Comparison of ENCODE assay signal across 8 cellular contexts in genomic region chr10:6163364-6164270, GRCh38. TPM values are rescaled to one million over a fixed set of nuclear protein-coding genes. Genes with fewer than 3 reads are reported as not detected.
DNase-seq lines count a peak whose midpoint lies in the region; ATAC-seq and TF ChIP-seq lines count a peak whose summit lies in the region.

No MANE protein-coding gene starts in this region.

- no peaks in the 10 kb centered on the region for H3K36me3 ChIP-seq in lower lobe of right lung

- intact Hi-C loops in lower lobe of right lung (cut with DNase I), result no loop called here

- peak; percentile 76 for ATAC-seq in GM18873 (IDR thresholded peaks at IDR 0.05; ENCODE audit: low FRiP score, unreplicated experiment)
- peak; percentile 89 for ATAC-seq in HG03108 (IDR thresholded peaks at IDR 0.05; ENCODE audit: unreplicated experiment)
- peak; percentile 100 for ATAC-seq in lower lobe of right lung

- H3K4me3 ChIP-seq in lower lobe of right lung, result peak overlapping the region; percentile 93

- H3K27ac ChIP-seq in lower lobe of right lung, result peak overlapping the region; percentile 95

- no peaks in the 10 kb centered on the region for H3K27me3 ChIP-seq in lower lobe of right lung (ENCODE audit: low read depth)

- no peak for TF ChIP-seq CTCF in lower lobe of right lung (IDR thresholded peaks at IDR 0.05)

- peaks cover 20% of the 10 kb centered on the region for H3K4me1 ChIP-seq in lower lobe of right lung

- no peaks in the 10 kb centered on the region for H3K9me3 ChIP-seq in lower lobe of right lung

- DNase-seq in AG08395 (ENCODE audit: low spot score) (peak; percentile 91), NCI-H526 (lab: John Stamatoyannopoulos, UW) (peak; percentile 46 to 91), dermis blood vessel endothelial cell (peak; percentile 93), lower lobe of right lung (peak; percentile 93)
- peak; percentile 92 for DNase-seq in activated CD4-positive, alpha-beta T cell treated with anti-CD3 and anti-CD28 coated beads, Interleukin-2, amount 50 U/mL, for 1 hour
- DNase-seq in stimulated activated CD4-positive, alpha-beta T cell treated with anti-CD3 and anti-CD28 coated beads, Interleukin-4, amount 100 ng/mL, for 48 hours (ENCODE audit: low read depth in 2 of 2), result peak; percentile 90 to 93

RNA-seq across cellular contexts. Expression of gene PFKFB3, which starts 39.1 kb away (rescaled TPM):
- 30.1 and 35.3 TPM in 2 replicates for total RNA-seq in dermis blood vessel endothelial cell
- 78.5 TPM for total RNA-seq in lower lobe of right lung

Comparison
In these comparisons a context has a peak if more than half of its experiments do, and no peak if none do; other contexts are left out.
1. Peak in every context shown above with its lines: DNase-seq, ATAC-seq, H3K4me3 ChIP-seq and H3K27ac ChIP-seq.